8 cellular contexts compared by ENCODE assay signal in genomic region chr17:80892900-80893603, GRCh38.
A peak's percentile ranks its signal among the peaks of the same experiment; 100 is the strongest.
DNase-seq lines count a peak whose midpoint lies in the region; ATAC-seq and TF ChIP-seq lines count a peak whose summit lies in the region.

No MANE protein-coding gene starts in this region.

- intact Hi-C loops in Calu3 (cut with micrococcal nuclease; ENCODE audit: unreplicated experiment): no loop called here

- H3K36me3 Mint-ChIP-seq in central memory CD8-positive, alpha-beta T cell (ENCODE audit: insufficient read depth): peaks cover 38% of the 10 kb centered on the region
- peaks cover 12% of the 10 kb centered on the region for H3K36me3 Mint-ChIP-seq in Calu3 (ENCODE audit: insufficient read depth, unreplicated experiment)

- ATAC-seq in central memory CD8-positive, alpha-beta T cell (replicated peaks; ENCODE audit: extremely low read depth, poor library complexity, severe bottlenecking): no peak
- ATAC-seq in HG02623 (IDR thresholded peaks at IDR 0.05; ENCODE audit: unreplicated experiment): no peak

- DNase-seq in HK-2 (ENCODE audit: unreplicated experiment) (peak; percentile 94), T1000 (lab: John Stamatoyannopoulos, UW) (peak; percentile 91), Calu3 (no peak), GDM1 (lab: John Stamatoyannopoulos, UW) (no peak), mesenteric fat pad (ENCODE audit: low spot score) (no peak)
- no peak for DNase-seq in central memory CD8-positive, alpha-beta T cell (ENCODE audit: low spot score in 2 of 2)
- peak; percentile 40 for DNase-seq in stimulated activated CD4-positive, alpha-beta T cell treated with anti-CD3 and anti-CD28 coated beads, Interleukin-2, amount 100 ng/mL, for 4 hours (ENCODE audit: low read depth)

- BruUV-seq in Calu3 (replicated peaks; lab: Mats Ljungman, UMichigan): no TSS peak

- H3K4me1 Mint-ChIP-seq in central memory CD8-positive, alpha-beta T cell: peaks cover 65% of the 10 kb centered on the region
- H3K4me1 Mint-ChIP-seq in Calu3 (ENCODE audit: low read depth, unreplicated experiment): no peaks in the 10 kb centered on the region

- peak overlapping the region; percentile 79 for H3K4me3 Mint-ChIP-seq in central memory CD8-positive, alpha-beta T cell
- H3K4me3 Mint-ChIP-seq in Calu3 (ENCODE audit: low read depth, unreplicated experiment): no peak overlapping the region

- H3K9me3 Mint-ChIP-seq in central memory CD8-positive, alpha-beta T cell: no peaks in the 10 kb centered on the region
- no peaks in the 10 kb centered on the region for H3K9me3 Mint-ChIP-seq in Calu3 (ENCODE audit: low read depth, unreplicated experiment)

- no peaks in the 10 kb centered on the region for H3K27me3 Mint-ChIP-seq in central memory CD8-positive, alpha-beta T cell
- no peaks in the 10 kb centered on the region for H3K27me3 Mint-ChIP-seq in Calu3 (ENCODE audit: unreplicated experiment)

- no peak for TF ChIP-seq CTCF in Calu3 (IDR thresholded peaks at IDR 0.05; ENCODE audit: unreplicated experiment)

- H3K27ac Mint-ChIP-seq in central memory CD8-positive, alpha-beta T cell (ENCODE audit: low read depth): peak overlapping the region; percentile 90
- H3K27ac Mint-ChIP-seq in Calu3 (ENCODE audit: unreplicated experiment): no peak overlapping the region

- CTCF ChIA-PET in Calu3 (lab: Charles Lee): no interaction called here

Comparison
In these comparisons a context has a peak if more than half of its experiments do, and no peak if none do; other contexts are left out.
1. DNase-seq: peak in HK-2 (single experiment), T1000 (single experiment) and stimulated activated CD4-positive, alpha-beta T cell treated with anti-CD3 and anti-CD28 coated beads, Interleukin-2, amount 100 ng/mL, for 4 hours (single experiment); none in central memory CD8-positive, alpha-beta T cell (0 of 2), Calu3 (single experiment), GDM1 (single experiment) and mesenteric fat pad (single experiment).